Comparison of ENCODE assay signal across 1 cellular context in genomic region chr1:156080598-156081173, GRCh38.
TF ChIP-seq lines count a peak whose summit lies in the region.

No MANE protein-coding gene starts in this region.

TF ChIP-seq in HEK293, 187 proteins besides CTCF, POLR2A, EP300 and RAD21 (continued from another document):
- TF ChIP-seq, protein P1, sequence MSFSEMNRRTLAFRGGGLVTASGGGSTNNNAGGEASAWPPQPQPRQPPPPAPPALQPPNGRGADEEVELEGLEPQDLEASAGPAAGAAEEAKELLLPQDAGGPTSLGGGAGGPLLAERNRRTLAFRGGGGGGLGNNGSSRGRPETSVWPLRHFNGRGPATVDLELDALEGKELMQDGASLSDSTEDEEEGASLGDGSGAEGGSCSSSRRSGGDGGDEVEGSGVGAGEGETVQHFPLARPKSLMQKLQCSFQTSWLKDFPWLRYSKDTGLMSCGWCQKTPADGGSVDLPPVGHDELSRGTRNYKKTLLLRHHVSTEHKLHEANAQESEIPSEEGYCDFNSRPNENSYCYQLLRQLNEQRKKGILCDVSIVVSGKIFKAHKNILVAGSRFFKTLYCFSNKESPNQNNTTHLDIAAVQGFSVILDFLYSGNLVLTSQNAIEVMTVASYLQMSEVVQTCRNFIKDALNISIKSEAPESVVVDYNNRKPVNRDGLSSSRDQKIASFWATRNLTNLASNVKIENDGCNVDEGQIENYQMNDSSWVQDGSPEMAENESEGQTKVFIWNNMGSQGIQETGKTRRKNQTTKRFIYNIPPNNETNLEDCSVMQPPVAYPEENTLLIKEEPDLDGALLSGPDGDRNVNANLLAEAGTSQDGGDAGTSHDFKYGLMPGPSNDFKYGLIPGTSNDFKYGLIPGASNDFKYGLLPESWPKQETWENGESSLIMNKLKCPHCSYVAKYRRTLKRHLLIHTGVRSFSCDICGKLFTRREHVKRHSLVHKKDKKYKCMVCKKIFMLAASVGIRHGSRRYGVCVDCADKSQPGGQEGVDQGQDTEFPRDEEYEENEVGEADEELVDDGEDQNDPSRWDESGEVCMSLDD (tag by site-specific recombination; IDR thresholded peaks at IDR 0.05): 0 out of 2 replicates have a peak, but pooled peaks have one; percentile 15
- no peak for TF ChIP-seq ATF2 (tag by site-specific recombination; IDR thresholded peaks at IDR 0.05; ENCODE audit: low read depth)
- no peak for TF ChIP-seq ZNF174 (tag by site-specific recombination; IDR thresholded peaks at IDR 0.05)
- TF ChIP-seq BCL11A (tag by site-specific recombination; IDR thresholded peaks at IDR 0.05; ENCODE audit: low read depth): no peak
- peak; percentile 25; the same call in 1 of the 2 replicates for TF ChIP-seq GLIS1 (tag by site-specific recombination; IDR thresholded peaks at IDR 0.05)
- no peak for TF ChIP-seq MYNN (tag by site-specific recombination; IDR thresholded peaks at IDR 0.05; ENCODE audit: borderline replicate concordance)
- TF ChIP-seq ZNF341 (tag by site-specific recombination; IDR thresholded peaks at IDR 0.05; ENCODE audit: low read depth): no peak
- TF ChIP-seq ZBTB1 (tag by site-specific recombination; IDR thresholded peaks at IDR 0.05): no peak
- peak; percentile 44 for TF ChIP-seq ZNF398 (tag by site-specific recombination; IDR thresholded peaks at IDR 0.05)
- TF ChIP-seq, protein P2, sequence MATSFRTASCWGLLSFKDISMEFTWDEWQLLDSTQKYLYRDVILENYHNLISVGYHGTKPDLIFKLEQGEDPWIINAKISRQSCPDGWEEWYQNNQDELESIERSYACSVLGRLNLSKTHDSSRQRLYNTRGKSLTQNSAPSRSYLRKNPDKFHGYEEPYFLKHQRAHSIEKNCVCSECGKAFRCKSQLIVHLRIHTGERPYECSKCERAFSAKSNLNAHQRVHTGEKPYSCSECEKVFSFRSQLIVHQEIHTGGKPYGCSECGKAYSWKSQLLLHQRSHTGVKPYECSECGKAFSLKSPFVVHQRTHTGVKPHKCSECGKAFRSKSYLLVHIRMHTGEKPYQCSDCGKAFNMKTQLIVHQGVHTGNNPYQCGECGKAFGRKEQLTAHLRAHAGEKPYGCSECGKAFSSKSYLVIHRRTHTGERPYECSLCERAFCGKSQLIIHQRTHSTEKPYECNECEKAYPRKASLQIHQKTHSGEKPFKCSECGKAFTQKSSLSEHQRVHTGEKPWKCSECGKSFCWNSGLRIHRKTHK (tag by site-specific recombination; IDR thresholded peaks at IDR 0.05): no peak
- TF ChIP-seq ZNF302 (tag by site-specific recombination; IDR thresholded peaks at IDR 0.05; ENCODE audit: low read depth): no peak
- no peak for TF ChIP-seq ZNF366 (tag by site-specific recombination; conservative IDR thresholded peaks at IDR 0.05)
- peak; percentile 71 for TF ChIP-seq KLF9 (tag by site-specific recombination; IDR thresholded peaks at IDR 0.05; ENCODE audit: low read depth)
- TF ChIP-seq, protein P3, sequence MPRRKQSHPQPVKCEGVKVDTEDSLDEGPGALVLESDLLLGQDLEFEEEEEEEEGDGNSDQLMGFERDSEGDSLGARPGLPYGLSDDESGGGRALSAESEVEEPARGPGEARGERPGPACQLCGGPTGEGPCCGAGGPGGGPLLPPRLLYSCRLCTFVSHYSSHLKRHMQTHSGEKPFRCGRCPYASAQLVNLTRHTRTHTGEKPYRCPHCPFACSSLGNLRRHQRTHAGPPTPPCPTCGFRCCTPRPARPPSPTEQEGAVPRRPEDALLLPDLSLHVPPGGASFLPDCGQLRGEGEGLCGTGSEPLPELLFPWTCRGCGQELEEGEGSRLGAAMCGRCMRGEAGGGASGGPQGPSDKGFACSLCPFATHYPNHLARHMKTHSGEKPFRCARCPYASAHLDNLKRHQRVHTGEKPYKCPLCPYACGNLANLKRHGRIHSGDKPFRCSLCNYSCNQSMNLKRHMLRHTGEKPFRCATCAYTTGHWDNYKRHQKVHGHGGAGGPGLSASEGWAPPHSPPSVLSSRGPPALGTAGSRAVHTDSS (tag by site-specific recombination; IDR thresholded peaks at IDR 0.05): no peak
- TF ChIP-seq ZNF626 (tag by site-specific recombination; IDR thresholded peaks at IDR 0.05): no peak
- TF ChIP-seq KLF1 (tag by site-specific recombination; IDR thresholded peaks at IDR 0.05): peak; percentile 74; the same call in 1 of the 2 replicates
- no peak for TF ChIP-seq OVOL3 (tag by site-specific recombination; IDR thresholded peaks at IDR 0.05)
- TF ChIP-seq ZNF529 (tag by site-specific recombination; IDR thresholded peaks at IDR 0.05; ENCODE audit: insufficient replicate concordance): no peak
